In the genomic region with DNA sequence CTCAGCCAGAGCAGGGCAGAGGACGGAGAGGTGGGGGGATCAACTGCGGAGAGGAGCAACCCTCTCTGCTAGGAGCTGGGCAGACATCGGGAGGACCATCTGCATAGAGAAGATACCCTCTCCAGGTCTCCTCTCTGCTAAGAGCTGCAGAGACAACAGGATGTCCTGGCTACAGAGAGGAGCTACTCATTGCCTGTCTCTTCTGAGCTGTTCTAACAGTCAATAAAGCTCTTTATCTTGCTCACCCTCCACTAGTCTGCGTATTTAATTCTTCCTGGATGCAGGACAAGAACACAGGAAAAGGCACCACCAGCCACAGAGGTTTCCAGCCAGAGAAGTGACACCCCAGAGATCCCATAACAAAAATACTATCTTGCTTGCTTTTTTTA, we compare ENCODE assay signal across 21 cellular contexts.
"Had no signal": no experiment of that assay in that cellular context is flagged by ENCODE, and none has a peak within 500 bp of the region (broad histone marks: within the 10 kb centered on the region; RNA-seq: fewer than 3 reads in every experiment).

No MANE protein-coding gene starts in this region.

- H3K36me3 ChIP-seq: brain microvascular endothelial cell, SJCRH30 had no signal

- H3K4me3 Mint-ChIP-seq: activated naive CD8-positive, alpha-beta T cell; activated T-cell treated with anti-CD3 and anti-CD28 coated beads, Interleukin-2, amount 50 U/mL, for 4 hours; T-helper 1 cell treated with Interleukin-12 subunit alpha and Interleukin-12 subunit beta and Interleukin-4 antibody, amounts not matched to agents 30 μg/mL and 1 μg/mL, for 36 hours; WTC11 had no signal

- H3K27ac ChIP-seq: brain microvascular endothelial cell, SJCRH30 had no signal

- H3K36me3 Mint-ChIP-seq: activated naive CD8-positive, alpha-beta T cell; WTC11 had no signal

- H3K4me1 ChIP-seq: SJCRH30 had no signal

- H3K4me3 ChIP-seq: SJCRH30 had no signal

- H3K27me3 ChIP-seq: brain microvascular endothelial cell, SJCRH30 had no signal

- H3K9me3 ChIP-seq: SJCRH30 had no signal

- H3K27ac Mint-ChIP-seq: activated naive CD8-positive, alpha-beta T cell; T-helper 1 cell treated with Interleukin-12 subunit alpha and Interleukin-12 subunit beta and Interleukin-4 antibody, amounts not matched to agents 30 μg/mL and 1 μg/mL, for 36 hours; WTC11 had no signal

- H3K9me3 Mint-ChIP-seq: activated T-cell treated with anti-CD3 and anti-CD28 coated beads, Interleukin-2, amount 50 U/mL, for 4 hours; T-helper 1 cell treated with Interleukin-12 subunit alpha and Interleukin-12 subunit beta and Interleukin-4 antibody, amounts not matched to agents 30 μg/mL and 1 μg/mL, for 36 hours had no signal

- H3K27me3 Mint-ChIP-seq: activated naive CD8-positive, alpha-beta T cell had no signal

- ATAC-seq: PC-3 had no signal

- DNase-seq: activated CD4-positive, alpha-beta T cell treated with anti-CD3 and anti-CD28 coated beads for 48 hours; activated CD4-positive, alpha-beta T cell treated with anti-CD3 and anti-CD28 coated beads, Interleukin-2, amount 50 U/mL, for 48 hours; activated CD4-positive, CD25-positive, alpha-beta regulatory T cell treated with anti-CD3 and anti-CD28 coated beads, Interleukin-2, amount 50 U/mL, for 72 hours; activated naive CD4-positive, alpha-beta T cell treated with Interleukin-2 at 50 U/mL for 16 hours; activated T-cell treated with anti-CD3 and anti-CD28 coated beads, Interleukin-2, amount 50 U/mL, for 4 hours; amygdala; brain microvascular endothelial cell; Kasumi-1; KBM-7; NCI-H1105 treated with DMSO at 0.1 percent for 48 hours; NCI-H1436 treated with DMSO at 0.1 percent for 48 hours; NCI-H187; NCI-H2081; NCI-H446; NCI-H524; PC-3; SJCRH30; T-helper 9 cell had no signal
